20 cellular contexts compared by ENCODE assay signal in genomic region chr3:32994045-32994444, GRCh38. TPM values are rescaled to one million over a fixed set of nuclear protein-coding genes. Genes with fewer than 3 reads are reported as not detected.
DNase-seq lines count a peak whose midpoint lies in the region; ATAC-seq and TF ChIP-seq lines count a peak whose summit lies in the region.
"Had no signal": no experiment of that assay in that cellular context is flagged by ENCODE, and none has a peak within 500 bp of the region (broad histone marks: within the 10 kb centered on the region; RNA-seq: fewer than 3 reads in every experiment).

No MANE protein-coding gene starts in this region.

- H3K9ac ChIP-seq in mammary epithelial cell (ENCODE audit: insufficient read depth, low read length) = no peak overlapping the region
- H3K9ac ChIP-seq: BLaER1 treated with 17β-estradiol and CSF1 and Interleukin-3, amounts not matched to agents 10 nM and 100 nM had no signal

- peaks cover 10% of the 10 kb centered on the region for H3K4me1 ChIP-seq in mammary epithelial cell (ENCODE audit: insufficient read depth, low read length)
- H3K4me1 ChIP-seq: Caco-2 had no signal

- intact Hi-C loops in mammary epithelial cell (cut with micrococcal nuclease) (no loop called here), MCF 10A (cut with micrococcal nuclease) (no loop called here), posterior vena cava (cut with DNase I) (no loop called here)
- intact Hi-C loops in CD4-positive, alpha-beta T cell (cut with DNase I, micrococcal nuclease) = no loop called here

- no peaks in the 10 kb centered on the region for H3K36me3 ChIP-seq in mammary epithelial cell (ENCODE audit: insufficient read depth, low read length)

- H3K79me2 ChIP-seq in mammary epithelial cell (ENCODE audit: insufficient read depth, low read length) = no peaks in the 10 kb centered on the region

- H2AFZ ChIP-seq in mammary epithelial cell (ENCODE audit: low read depth, low read length) = no peak overlapping the region

- peak overlapping the region; percentile 8 for H3K4me2 ChIP-seq in mammary epithelial cell (ENCODE audit: insufficient read depth, low read depth, low read length)
- H3K4me2 ChIP-seq: BLaER1 treated with 17β-estradiol and CSF1 and Interleukin-3, amounts not matched to agents 10 nM and 100 nM had no signal

- BruUV-seq in mammary epithelial cell (replicated peaks; lab: Mats Ljungman, UMichigan) (no TSS peak), MCF 10A (replicated peaks; lab: Mats Ljungman, UMichigan) (no TSS peak)

- 13% methylated on average over 5 of the region's 5 CpGs for WGBS in mammary epithelial cell (ENCODE audit: low coverage, missing lambda C conversion rate)

- in situ Hi-C loops in mammary epithelial cell (cut with MboI; ENCODE audit: low sequenced_read_pairs in 2 of 2) = no loop called here

- no peak overlapping the region for H3K4me3 ChIP-seq in mammary epithelial cell (replicated peaks in 1 of 3; ENCODE audit: insufficient read depth in 1 of 3, low read depth in 2 of 3, low read length in 3 of 3)
- H3K4me3 ChIP-seq: BLaER1 treated with 17β-estradiol and CSF1 and Interleukin-3, amounts not matched to agents 10 nM and 100 nM had no signal

- peak overlapping the region; percentile 16 for H3K27ac Mint-ChIP-seq in T-helper 1 cell treated with Interleukin-12 subunit alpha and Interleukin-12 subunit beta and Interleukin-4 antibody, amounts not matched to agents 30 μg/mL and 1 μg/mL, for 36 hours
- H3K27ac Mint-ChIP-seq in MCF 10A (ENCODE audit: low read depth, unreplicated experiment) = no peak overlapping the region
- peak overlapping the region; percentile 25 for H3K27ac Mint-ChIP-seq in activated naive CD8-positive, alpha-beta T cell
- peak overlapping the region; percentile 96 for H3K27ac Mint-ChIP-seq in stimulated activated effector memory CD8-positive, alpha-beta T cell treated with anti-CD3 and anti-CD28 coated beads, Interleukin-12 subunit alpha, Interleukin-12 subunit beta, amount 100 ng/mL, for 72 hours
- no peak overlapping the region for H3K27ac Mint-ChIP-seq in CD4-positive, alpha-beta T cell

- H3K36me3 Mint-ChIP-seq in T-helper 1 cell treated with Interleukin-12 subunit alpha and Interleukin-12 subunit beta and Interleukin-4 antibody, amounts not matched to agents 30 μg/mL and 1 μg/mL, for 36 hours (ENCODE audit: low read depth) = peaks cover 31% of the 10 kb centered on the region
- H3K36me3 Mint-ChIP-seq in MCF 10A (ENCODE audit: insufficient read depth, unreplicated experiment) = no peaks in the 10 kb centered on the region
- peaks cover 9% of the 10 kb centered on the region for H3K36me3 Mint-ChIP-seq in activated naive CD8-positive, alpha-beta T cell
- H3K36me3 Mint-ChIP-seq in stimulated activated effector memory CD8-positive, alpha-beta T cell treated with anti-CD3 and anti-CD28 coated beads, Interleukin-12 subunit alpha, Interleukin-12 subunit beta, amount 100 ng/mL, for 72 hours = peaks cover 40% of the 10 kb centered on the region
- H3K36me3 Mint-ChIP-seq in CD4-positive, alpha-beta T cell (ENCODE audit: low read depth) = peaks cover 16% of the 10 kb centered on the region

- H3K9me3 ChIP-seq in mammary epithelial cell (replicated peaks; ENCODE audit: insufficient read depth, low read length) = no peaks in the 10 kb centered on the region
- no peaks in the 10 kb centered on the region for H3K9me3 ChIP-seq in CD4-positive, alpha-beta T cell (ENCODE audit: control insufficient read depth, low read length)
- H3K9me3 ChIP-seq: BLaER1 treated with 17β-estradiol and CSF1 and Interleukin-3, amounts not matched to agents 10 nM and 100 nM; Caco-2 had no signal

- POLR2A ChIA-PET in MCF 10A (lab: Yijun Ruan, JAX) = no interaction called here
- POLR2A ChIA-PET in CD4-positive, alpha-beta T cell (lab: Charles Lee) = no interaction called here

- H3K4me1 Mint-ChIP-seq in T-helper 1 cell treated with Interleukin-12 subunit alpha and Interleukin-12 subunit beta and Interleukin-4 antibody, amounts not matched to agents 30 μg/mL and 1 μg/mL, for 36 hours (ENCODE audit: low read depth) = peaks cover 52% of the 10 kb centered on the region
- no peaks in the 10 kb centered on the region for H3K4me1 Mint-ChIP-seq in MCF 10A (ENCODE audit: insufficient read depth, unreplicated experiment)
- H3K4me1 Mint-ChIP-seq in activated naive CD8-positive, alpha-beta T cell (ENCODE audit: low read depth) = peaks cover 56% of the 10 kb centered on the region
- H3K4me1 Mint-ChIP-seq in stimulated activated effector memory CD8-positive, alpha-beta T cell treated with anti-CD3 and anti-CD28 coated beads, Interleukin-12 subunit alpha, Interleukin-12 subunit beta, amount 100 ng/mL, for 72 hours = peaks cover 74% of the 10 kb centered on the region
- peaks cover 68% of the 10 kb centered on the region for H3K4me1 Mint-ChIP-seq in CD4-positive, alpha-beta T cell (ENCODE audit: low read depth)

- no peak for TF ChIP-seq CTCF in mammary epithelial cell (conservative IDR thresholded peaks at IDR 0.05 in 1 of 2, IDR thresholded peaks at IDR 0.05 in 1 of 2; ENCODE audit: extremely low read depth in 1 of 2, insufficient read depth in 1 of 2, low read depth in 1 of 2, low read length in 2 of 2)
- no peak for TF ChIP-seq CTCF in MCF 10A (IDR thresholded peaks at IDR 0.05; ENCODE audit: unreplicated experiment)
- no peak for TF ChIP-seq CTCF in CD4-positive, alpha-beta T cell (IDR thresholded peaks at IDR 0.05)

- H3K9me3 Mint-ChIP-seq in T-helper 1 cell treated with Interleukin-12 subunit alpha and Interleukin-12 subunit beta and Interleukin-4 antibody, amounts not matched to agents 30 μg/mL and 1 μg/mL, for 36 hours = no peaks in the 10 kb centered on the region
- no peaks in the 10 kb centered on the region for H3K9me3 Mint-ChIP-seq in MCF 10A (ENCODE audit: unreplicated experiment)
- no peaks in the 10 kb centered on the region for H3K9me3 Mint-ChIP-seq in activated naive CD8-positive, alpha-beta T cell (ENCODE audit: low read depth)
- H3K9me3 Mint-ChIP-seq in stimulated activated effector memory CD8-positive, alpha-beta T cell treated with anti-CD3 and anti-CD28 coated beads, Interleukin-12 subunit alpha, Interleukin-12 subunit beta, amount 100 ng/mL, for 72 hours = no peaks in the 10 kb centered on the region
- H3K9me3 Mint-ChIP-seq in CD4-positive, alpha-beta T cell = no peaks in the 10 kb centered on the region

- no peaks in the 10 kb centered on the region for H3K27me3 Mint-ChIP-seq in T-helper 1 cell treated with Interleukin-12 subunit alpha and Interleukin-12 subunit beta and Interleukin-4 antibody, amounts not matched to agents 30 μg/mL and 1 μg/mL, for 36 hours (ENCODE audit: low read depth)
- no peaks in the 10 kb centered on the region for H3K27me3 Mint-ChIP-seq in MCF 10A (ENCODE audit: insufficient read depth, unreplicated experiment)
- H3K27me3 Mint-ChIP-seq in activated naive CD8-positive, alpha-beta T cell = no peaks in the 10 kb centered on the region
- H3K27me3 Mint-ChIP-seq in CD4-positive, alpha-beta T cell = no peaks in the 10 kb centered on the region

- ATAC-seq in stimulated activated effector memory CD8-positive, alpha-beta T cell treated with anti-CD3 and anti-CD28 coated beads, Interleukin-12 subunit alpha, Interleukin-12 subunit beta, amount 100 ng/mL, for 72 hours = no peak
- ATAC-seq in CD4-positive, alpha-beta T cell (ENCODE audit: poor library complexity) = no peak
- ATAC-seq: Panc1 had no signal

- CTCF ChIA-PET in mammary epithelial cell (lab: Charles Lee; ENCODE audit: low non-redundant PET) = no interaction called here
- CTCF ChIA-PET in MCF 10A (lab: Yijun Ruan, JAX) = no interaction called here
- CTCF ChIA-PET in CD4-positive, alpha-beta T cell (lab: Charles Lee) = no interaction called here

- no peaks in the 10 kb centered on the region for H4K20me1 ChIP-seq in mammary epithelial cell (ENCODE audit: insufficient read depth, low read length)

- no peak overlapping the region for H3K4me3 Mint-ChIP-seq in T-helper 1 cell treated with Interleukin-12 subunit alpha and Interleukin-12 subunit beta and Interleukin-4 antibody, amounts not matched to agents 30 μg/mL and 1 μg/mL, for 36 hours
- H3K4me3 Mint-ChIP-seq in MCF 10A (ENCODE audit: unreplicated experiment) = no peak overlapping the region
- no peak overlapping the region for H3K4me3 Mint-ChIP-seq in activated naive CD8-positive, alpha-beta T cell
- peak overlapping the region; percentile 65 for H3K4me3 Mint-ChIP-seq in stimulated activated effector memory CD8-positive, alpha-beta T cell treated with anti-CD3 and anti-CD28 coated beads, Interleukin-12 subunit alpha, Interleukin-12 subunit beta, amount 100 ng/mL, for 72 hours
- H3K4me3 Mint-ChIP-seq in CD4-positive, alpha-beta T cell = no peak overlapping the region

- DNase-seq in T-helper 1 cell = no peak
- DNase-seq in mammary epithelial cell = peak; percentile 79
- no peak for DNase-seq in MCF 10A (ENCODE audit: unreplicated experiment)
- no peak for DNase-seq in stimulated activated effector memory CD8-positive, alpha-beta T cell treated with anti-CD3 and anti-CD28 coated beads, Interleukin-12 subunit alpha, Interleukin-12 subunit beta, amount 100 ng/mL, for 72 hours (ENCODE audit: low spot score in 2 of 2)
- DNase-seq in posterior vena cava (ENCODE audit: low spot score) = no peak
- no peak for DNase-seq in CD4-positive, alpha-beta T cell
- DNase-seq: Caco-2, DMS53, IMR-90, Kasumi-1, NCI-H1417, NCI-H1930, NCI-H2171, NCI-H774 had no signal

- dilution Hi-C loops in mammary epithelial cell (cut with HindIII; ENCODE audit: low sequenced_read_pairs) = no loop called here

- no peaks in the 10 kb centered on the region for H3K27me3 ChIP-seq in mammary epithelial cell (ENCODE audit: insufficient read depth, low read length)
- H3K27me3 ChIP-seq in CD4-positive, alpha-beta T cell (ENCODE audit: control insufficient read depth, insufficient read depth, low read length) = no peaks in the 10 kb centered on the region
- H3K27me3 ChIP-seq: BLaER1 treated with 17β-estradiol and CSF1 and Interleukin-3, amounts not matched to agents 10 nM and 100 nM had no signal

- H3K27ac ChIP-seq in mammary epithelial cell (ENCODE audit: insufficient read depth, low read depth, low read length) = no peak overlapping the region
- no peak overlapping the region for H3K27ac ChIP-seq in CD4-positive, alpha-beta T cell (ENCODE audit: low read depth, low read length)
- H3K27ac ChIP-seq: 22Rv1; BLaER1 treated with 17β-estradiol and CSF1 and Interleukin-3, amounts not matched to agents 10 nM and 100 nM had no signal

RNA-seq across cellular contexts. Expression of gene CCR4, which starts 42.6 kb away (rescaled TPM):
- total RNA-seq in mammary epithelial cell (not detected), MCF 10A (2022) (not detected in 2 replicates), posterior vena cava (under 1 TPM; 0.23 to 0.33 TPM)
- polyA plus RNA-seq in mammary epithelial cell = not detected
- not detected for polyA minus RNA-seq in mammary epithelial cell
- total RNA-seq in CD4-positive, alpha-beta T cell = 10 to 100 TPM; 76.2 to 80.1 TPM
- total RNA-seq: Caco-2, IMR-90, NCI-H460 had no signal
- polyA plus RNA-seq: IMR-90 had no signal

Comparison
In these comparisons a context has a peak if more than half of its experiments do, and no peak if none do; other contexts are left out.
1. H3K27ac Mint-ChIP-seq: peak in T-helper 1 cell treated with Interleukin-12 subunit alpha and Interleukin-12 subunit beta and Interleukin-4 antibody, amounts not matched to agents 30 μg/mL and 1 μg/mL, for 36 hours (single experiment), activated naive CD8-positive, alpha-beta T cell (single experiment) and stimulated activated effector memory CD8-positive, alpha-beta T cell treated with anti-CD3 and anti-CD28 coated beads, Interleukin-12 subunit alpha, Interleukin-12 subunit beta, amount 100 ng/mL, for 72 hours (single experiment); none in MCF 10A (single experiment) and CD4-positive, alpha-beta T cell (single experiment).
2. RNA of gene CCR4, which starts 42.6 kb away (total RNA-seq): 76.2 to 80.1 TPM in CD4-positive, alpha-beta T cell; 0.23 to 0.33 TPM in posterior vena cava, not detected in mammary epithelial cell and not detected in MCF 10A; every median in the first group is over 10 times any median in the second.